1 cellular context compared by ENCODE assay signal in genomic region chr17:16129844-16130243, GRCh38.
TF ChIP-seq lines count a peak whose summit lies in the region.

No MANE protein-coding gene starts in this region.

TF ChIP-seq in A549, 52 proteins besides CTCF, POLR2A, EP300 and RAD21 (continued from another document):
- TF ChIP-seq PBX3 (IDR thresholded peaks at IDR 0.05) (no peak), JUNB (IDR thresholded peaks at IDR 0.05) (no peak), NR3C1 (IDR thresholded peaks at IDR 0.05) (no peak), HDAC2 (IDR thresholded peaks at IDR 0.05) (no peak), CEBPB (IDR thresholded peaks at IDR 0.05) (no peak), MAZ (IDR thresholded peaks at IDR 0.05; ENCODE audit: borderline replicate concordance, low read depth, low read length) (no peak), USF2 (IDR thresholded peaks at IDR 0.05) (no peak), HOXB5 (CRISPR knock-in tag; IDR thresholded peaks at IDR 0.05) (no peak), HMGXB4 (CRISPR knock-in tag; IDR thresholded peaks at IDR 0.05; ENCODE audit: borderline replicate concordance) (no peak)
